Comparison of ENCODE assay signal across 9 cellular contexts in genomic region chr13:99425485-99426341, GRCh38.
DNase-seq lines count a peak whose midpoint lies in the region; ATAC-seq and TF ChIP-seq lines count a peak whose summit lies in the region.
"Had no signal": no experiment of that assay in that cellular context is flagged by ENCODE, and none has a peak within 500 bp of the region (broad histone marks: within the 10 kb centered on the region; RNA-seq: fewer than 3 reads in every experiment).

No MANE protein-coding gene starts in this region.

- no peaks in the 10 kb centered on the region for H3K9me3 Mint-ChIP-seq in activated CD4-positive, alpha-beta memory T cell treated with anti-CD3 and anti-CD28 coated beads, Interleukin-2, amount 10 ng/mL, durations not matched to agents 7 days and 5 days
- H3K9me3 Mint-ChIP-seq in natural killer cell, result no peaks in the 10 kb centered on the region

- H3K79me2 ChIP-seq in DOHH2 (ENCODE audit: control insufficient read depth, low read length), result no peaks in the 10 kb centered on the region

- peaks cover 2% of the 10 kb centered on the region for H3K36me3 Mint-ChIP-seq in activated CD4-positive, alpha-beta memory T cell treated with anti-CD3 and anti-CD28 coated beads, Interleukin-2, amount 10 ng/mL, durations not matched to agents 7 days and 5 days (ENCODE audit: low read depth)
- H3K36me3 Mint-ChIP-seq in natural killer cell, result no peaks in the 10 kb centered on the region

- H3K27me3 Mint-ChIP-seq in activated CD4-positive, alpha-beta memory T cell treated with anti-CD3 and anti-CD28 coated beads, Interleukin-2, amount 10 ng/mL, durations not matched to agents 7 days and 5 days, result peaks cover 21% of the 10 kb centered on the region
- H3K27me3 Mint-ChIP-seq in natural killer cell (ENCODE audit: low read depth in 2 of 2), result peaks cover 31 to 36% of the 10 kb centered on the region in 2 donors

- peaks cover 37% of the 10 kb centered on the region for H3K4me1 Mint-ChIP-seq in activated CD4-positive, alpha-beta memory T cell treated with anti-CD3 and anti-CD28 coated beads, Interleukin-2, amount 10 ng/mL, durations not matched to agents 7 days and 5 days
- H3K4me1 Mint-ChIP-seq in natural killer cell, result peaks cover 24 to 36% of the 10 kb centered on the region in 2 donors

- peak overlapping the region; percentile 34 for H3K4me3 Mint-ChIP-seq in activated CD4-positive, alpha-beta memory T cell treated with anti-CD3 and anti-CD28 coated beads, Interleukin-2, amount 10 ng/mL, durations not matched to agents 7 days and 5 days
- peak overlapping the region; percentile 65 for H3K4me3 Mint-ChIP-seq in natural killer cell

- peak overlapping the region; percentile 81 for H3K27ac Mint-ChIP-seq in activated CD4-positive, alpha-beta memory T cell treated with anti-CD3 and anti-CD28 coated beads, Interleukin-2, amount 10 ng/mL, durations not matched to agents 7 days and 5 days
- peak overlapping the region; percentile 17 to 61 for H3K27ac Mint-ChIP-seq in natural killer cell

- DNase-seq in GM20000 (ENCODE audit: low spot score) (peak; percentile 51), natural killer cell (no peak), iPS-NIHi7 (ENCODE audit: extremely low spot score) (no peak), RKO (ENCODE audit: low spot score) (no peak), cerebellum (ENCODE audit: low spot score) (no peak)
- peak; percentile 61 for DNase-seq in activated CD4-positive, alpha-beta memory T cell treated with anti-CD3 and anti-CD28 coated beads, Interleukin-2, amount 10 ng/mL, durations not matched to agents 7 days and 5 days

- peak; percentile 47 for ATAC-seq in HG03457 (IDR thresholded peaks at IDR 0.05; ENCODE audit: unreplicated experiment)
- peak; percentile 48 to 66 (median 50) for ATAC-seq in natural killer cell
- ATAC-seq: left colon had no signal

- H3K9me2 ChIP-seq in DOHH2 (replicated peaks; ENCODE audit: control insufficient read depth, low read length), result no peaks in the 10 kb centered on the region

- CTCF ChIA-PET in activated CD4-positive, alpha-beta memory T cell treated with anti-CD3 and anti-CD28 coated beads, Interleukin-2, amount 10 ng/mL, durations not matched to agents 7 days and 5 days (lab: Charles Lee), result interaction anchor here (0.8 to 3.1 kb wide), 8 partner anchors 9 to 157 kb away, joined by 3 to 17 read pairs (median 4); no protein-coding TSS in a partner anchor

- H3K36me3 ChIP-seq in DOHH2 (ENCODE audit: control insufficient read depth, low read length), result no peaks in the 10 kb centered on the region

- peaks cover 16% of the 10 kb centered on the region for H4K20me1 ChIP-seq in DOHH2 (ENCODE audit: control insufficient read depth, insufficient read depth, low read depth, low read length)

- peaks cover 45% of the 10 kb centered on the region for H3K4me1 ChIP-seq in DOHH2 (ENCODE audit: control insufficient read depth, low read length)

- H3K4me2 ChIP-seq in DOHH2 (ENCODE audit: low read length), result peak overlapping the region; percentile 71

- POLR2A ChIA-PET in activated CD4-positive, alpha-beta memory T cell treated with anti-CD3 and anti-CD28 coated beads, Interleukin-2, amount 10 ng/mL, durations not matched to agents 7 days and 5 days (lab: Charles Lee), result interaction anchor here (0.7 to 2.0 kb wide), 7 partner anchors 8 to 225 kb away, joined by 3 to 7 read pairs (median 4); partner anchors contain the start of gene UBAC2

- no peaks in the 10 kb centered on the region for H3K9me3 ChIP-seq in DOHH2 (ENCODE audit: control insufficient read depth, insufficient read depth, low read length)

- peaks cover 14% of the 10 kb centered on the region for H3F3A ChIP-seq in DOHH2 (ENCODE audit: control insufficient read depth, insufficient read depth)

- H3K4me3 ChIP-seq in DOHH2 (ENCODE audit: low read length), result peak overlapping the region; percentile 39

- peaks cover 87% of the 10 kb centered on the region for H3K27me3 ChIP-seq in DOHH2 (ENCODE audit: control insufficient read depth, low read length)

- intact Hi-C loops in natural killer cell (cut with micrococcal nuclease), result no loop called here

- H3K27ac ChIP-seq in DOHH2 (ENCODE audit: low read depth, low read length), result peak overlapping the region; percentile 23; the same call in 1 of the 2 replicates

- TF ChIP-seq CTCF in DOHH2 (IDR thresholded peaks at IDR 0.05; ENCODE audit: low read depth, low read length, poor library complexity, severe bottlenecking) (no peak), GM20000 (IDR thresholded peaks at IDR 0.05; ENCODE audit: extremely low read depth, missing control alignments) (no peak), natural killer cell (IDR thresholded peaks at IDR 0.05) (no peak)

Comparison
In these comparisons a context has a peak if more than half of its experiments do, and no peak if none do; other contexts are left out.
1. DNase-seq: peak in GM20000 (single experiment) and activated CD4-positive, alpha-beta memory T cell treated with anti-CD3 and anti-CD28 coated beads, Interleukin-2, amount 10 ng/mL, durations not matched to agents 7 days and 5 days (single experiment); none in natural killer cell (single experiment), iPS-NIHi7 (single experiment), RKO (single experiment) and cerebellum (single experiment).